13 cellular contexts compared by ENCODE assay signal in the genomic region with DNA sequence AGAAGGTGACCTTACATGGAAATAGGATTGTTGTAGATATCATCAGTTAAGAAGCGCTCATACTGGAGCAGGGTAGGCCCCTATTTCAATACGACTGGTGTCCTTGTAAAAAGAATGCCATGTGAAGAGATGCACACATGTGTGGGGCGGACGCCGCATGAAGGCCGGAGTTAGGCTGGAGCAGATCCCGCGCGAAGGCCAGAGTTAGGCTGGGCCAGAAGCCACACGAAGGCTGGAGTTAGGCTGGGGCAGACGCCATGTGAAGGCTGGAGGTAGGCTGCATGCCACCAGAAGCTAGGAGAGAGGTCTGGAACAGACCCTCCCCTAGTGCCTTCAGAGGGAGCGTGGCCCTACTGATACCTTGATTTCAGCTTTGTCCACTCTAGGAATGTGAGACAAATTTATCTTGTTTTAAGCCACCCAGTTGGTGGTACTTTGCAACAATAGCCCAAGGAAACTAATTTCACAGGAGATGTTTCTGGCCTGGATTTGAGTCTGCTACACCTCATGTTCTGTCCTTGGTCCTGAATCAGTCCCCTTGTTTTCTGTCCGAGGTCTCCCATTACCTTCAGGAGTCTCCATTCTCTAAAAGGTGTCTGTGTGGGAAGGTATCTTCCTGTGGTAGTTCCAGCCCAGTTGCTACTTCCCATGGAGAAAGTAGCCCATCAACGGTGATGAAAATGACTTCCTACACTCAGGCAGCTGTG.
"Had no signal": no experiment of that assay in that cellular context is flagged by ENCODE, and none has a peak within 500 bp of the region (broad histone marks: within the 10 kb centered on the region; RNA-seq: fewer than 3 reads in every experiment).

No MANE protein-coding gene starts in this region.

- H3K4me3 Mint-ChIP-seq: activated naive CD4-positive, alpha-beta T cell treated with anti-CD3 and anti-CD28 coated beads, Interleukin-2, amount 50 U/mL, for 24 hours; naive thymus-derived CD4-positive, alpha-beta T cell had no signal

- DNase-seq: foreskin keratinocyte; left ventricle myocardium inferior; naive thymus-derived CD4-positive, alpha-beta T cell; nucleus accumbens; right lobe of liver; stimulated activated CD4-positive, alpha-beta T cell treated with anti-CD3 and anti-CD28 coated beads, Interleukin-2, amount 100 ng/mL, for 24 hours; stimulated activated naive CD4-positive, alpha-beta T cell; substantia nigra; T-helper 2 cell; transverse colon had no signal

- H3K27ac ChIP-seq: foreskin keratinocyte, left ventricle myocardium inferior, prostate gland, right lobe of liver, transverse colon had no signal

- H3K4me1 ChIP-seq: foreskin keratinocyte, left ventricle myocardium inferior, prostate gland, transverse colon had no signal

- H3K4me3 ChIP-seq: left ventricle myocardium inferior, prostate gland, right lobe of liver, transverse colon had no signal

- H3K4me1 Mint-ChIP-seq: activated naive CD4-positive, alpha-beta T cell treated with anti-CD3 and anti-CD28 coated beads, Interleukin-2, amount 50 U/mL, for 24 hours; naive thymus-derived CD4-positive, alpha-beta T cell had no signal

- H3K27me3 ChIP-seq: right lobe of liver, transverse colon had no signal

- H3K9me3 Mint-ChIP-seq: activated naive CD4-positive, alpha-beta T cell treated with anti-CD3 and anti-CD28 coated beads, Interleukin-2, amount 50 U/mL, for 24 hours; activated T-helper 2 cell treated with anti-CD3 and anti-CD28 coated beads, Interferon-gamma antibody, Interleukin-2, Interleukin-4, amounts not matched to agents 10 μg/mL and 5 μg/mL and 100 μg/mL, durations not matched to agents 14 hours and 24 hours and 36 hours had no signal

- H3K9me3 ChIP-seq: left ventricle myocardium inferior, prostate gland, right lobe of liver, transverse colon had no signal

- H3K27me3 Mint-ChIP-seq: activated naive CD4-positive, alpha-beta T cell treated with anti-CD3 and anti-CD28 coated beads, Interleukin-2, amount 50 U/mL, for 24 hours had no signal

- H3K36me3 ChIP-seq: left ventricle myocardium inferior, prostate gland, right lobe of liver, transverse colon had no signal

- H3K36me3 Mint-ChIP-seq: activated naive CD4-positive, alpha-beta T cell treated with anti-CD3 and anti-CD28 coated beads, Interleukin-2, amount 50 U/mL, for 24 hours; naive thymus-derived CD4-positive, alpha-beta T cell had no signal

- H3K27ac Mint-ChIP-seq: activated naive CD4-positive, alpha-beta T cell treated with anti-CD3 and anti-CD28 coated beads, Interleukin-2, amount 50 U/mL, for 24 hours; activated T-helper 2 cell treated with anti-CD3 and anti-CD28 coated beads, Interferon-gamma antibody, Interleukin-2, Interleukin-4, amounts not matched to agents 10 μg/mL and 5 μg/mL and 100 μg/mL, durations not matched to agents 14 hours and 24 hours and 36 hours; naive thymus-derived CD4-positive, alpha-beta T cell had no signal
